15 cellular contexts compared by ENCODE assay signal in genomic region chr5:140266471-140267200, GRCh38. TPM values are rescaled to one million over a fixed set of nuclear protein-coding genes. Genes with fewer than 3 reads are reported as not detected.
A peak's percentile ranks its signal among the peaks of the same experiment; 100 is the strongest.
DNase-seq lines count a peak whose midpoint lies in the region; ATAC-seq and TF ChIP-seq lines count a peak whose summit lies in the region.
"Had no signal": no experiment of that assay in that cellular context is flagged by ENCODE, and none has a peak within 500 bp of the region (broad histone marks: within the 10 kb centered on the region; RNA-seq: fewer than 3 reads in every experiment).

No MANE protein-coding gene starts in this region.

- H3F3A ChIP-seq in GM23338 (replicated peaks; ENCODE audit: low read depth) = no peaks in the 10 kb centered on the region

- CTCF ChIA-PET in activated naive CD4-positive, alpha-beta T cell treated with anti-CD3 and anti-CD28 coated beads for 36 hours (lab: Charles Lee) = interaction anchor here (1.0 to 1.6 kb wide), 3 partner anchors 22 to 85 kb away, joined by 3 to 5 read pairs (median 3); partner anchors contain the start of gene HBEGF
- CTCF ChIA-PET in activated CD4-positive, alpha-beta memory T cell treated with anti-CD3 and anti-CD28 coated beads, Interleukin-2, amount 10 ng/mL, durations not matched to agents 7 days and 5 days (lab: Charles Lee) = interaction anchor here (1.0 to 1.3 kb wide), 2 partner anchors 22 to 85 kb away, joined by 3 to 4 read pairs; no protein-coding TSS in a partner anchor

- no peak for ATAC-seq in GM23338
- ATAC-seq in activated T-helper 17 cell treated with anti-CD3 and anti-CD28 coated beads, Interleukin-2, amount 50 U/mL, for 72 hours (replicated peaks) = no peak
- ATAC-seq: mucosa of descending colon had no signal

- POLR2A ChIA-PET in activated CD4-positive, alpha-beta memory T cell treated with anti-CD3 and anti-CD28 coated beads, Interleukin-2, amount 10 ng/mL, durations not matched to agents 7 days and 5 days (lab: Charles Lee) = interaction anchor here (0.6 kb wide), 1 partner anchor 19 kb away, joined by 3 read pairs; no protein-coding TSS in a partner anchor

- H3K36me3 Mint-ChIP-seq in activated naive CD4-positive, alpha-beta T cell treated with anti-CD3 and anti-CD28 coated beads for 36 hours (ENCODE audit: low read depth) = peaks cover 3% of the 10 kb centered on the region
- H3K36me3 Mint-ChIP-seq in GM23338 (ENCODE audit: low read depth) (peaks cover 4% of the 10 kb centered on the region; the same call in 1 of the 3 replicates), progenitor cell of endocrine pancreas (ENCODE audit: insufficient read depth) (peaks cover 5% of the 10 kb centered on the region)
- no peaks in the 10 kb centered on the region for H3K36me3 Mint-ChIP-seq in activated T-helper 17 cell treated with anti-CD3 and anti-CD28 coated beads, Interleukin-2, amount 50 U/mL, for 72 hours (ENCODE audit: low read depth)
- H3K36me3 Mint-ChIP-seq in activated CD4-positive, alpha-beta memory T cell treated with anti-CD3 and anti-CD28 coated beads, Interleukin-2, amount 10 ng/mL, durations not matched to agents 7 days and 5 days (ENCODE audit: low read depth) = peaks cover 29% of the 10 kb centered on the region

- H4K20me1 ChIP-seq in GM23338 (replicated peaks; ENCODE audit: insufficient read depth) = peaks cover 7% of the 10 kb centered on the region; the same call in 1 of the 2 replicates

- no peaks in the 10 kb centered on the region for H3K36me3 ChIP-seq in GM23338 (ENCODE audit: insufficient read depth)
- H3K36me3 ChIP-seq: Peyer's patch had no signal

- no peaks in the 10 kb centered on the region for H3K27me3 ChIP-seq in GM23338 (ENCODE audit: insufficient read depth)
- H3K27me3 ChIP-seq: Peyer's patch had no signal

- H3K27me3 Mint-ChIP-seq in activated naive CD4-positive, alpha-beta T cell treated with anti-CD3 and anti-CD28 coated beads for 36 hours (ENCODE audit: low read depth) = no peaks in the 10 kb centered on the region
- H3K27me3 Mint-ChIP-seq in GM23338 (ENCODE audit: insufficient read depth, low read depth, poor library complexity) (peaks cover 2% of the 10 kb centered on the region), progenitor cell of endocrine pancreas (no peaks in the 10 kb centered on the region)
- no peaks in the 10 kb centered on the region for H3K27me3 Mint-ChIP-seq in activated T-helper 17 cell treated with anti-CD3 and anti-CD28 coated beads, Interleukin-2, amount 50 U/mL, for 72 hours
- H3K27me3 Mint-ChIP-seq in activated CD4-positive, alpha-beta memory T cell treated with anti-CD3 and anti-CD28 coated beads, Interleukin-2, amount 10 ng/mL, durations not matched to agents 7 days and 5 days = no peaks in the 10 kb centered on the region
- H3K27me3 Mint-ChIP-seq: IgD-negative memory B cell had no signal

- H3K9me3 Mint-ChIP-seq in activated naive CD4-positive, alpha-beta T cell treated with anti-CD3 and anti-CD28 coated beads for 36 hours = no peaks in the 10 kb centered on the region
- H3K9me3 Mint-ChIP-seq in GM23338 (no peaks in the 10 kb centered on the region), progenitor cell of endocrine pancreas (ENCODE audit: low read depth) (no peaks in the 10 kb centered on the region)
- H3K9me3 Mint-ChIP-seq in activated T-helper 17 cell treated with anti-CD3 and anti-CD28 coated beads, Interleukin-2, amount 50 U/mL, for 72 hours = no peaks in the 10 kb centered on the region
- H3K9me3 Mint-ChIP-seq in activated CD4-positive, alpha-beta memory T cell treated with anti-CD3 and anti-CD28 coated beads, Interleukin-2, amount 10 ng/mL, durations not matched to agents 7 days and 5 days = no peaks in the 10 kb centered on the region
- H3K9me3 Mint-ChIP-seq: IgD-negative memory B cell had no signal

- no peak overlapping the region for H3K27ac ChIP-seq in GM23338 (ENCODE audit: low read depth)
- H3K27ac ChIP-seq: parathyroid adenoma, Peyer's patch had no signal

- peak; percentile 48 for DNase-seq in activated naive CD4-positive, alpha-beta T cell treated with anti-CD3 and anti-CD28 coated beads for 36 hours
- DNase-seq in activated naive CD4-positive, alpha-beta T cell treated with anti-CD3 and anti-CD28 coated beads, Interleukin-2, amount 50 U/mL, for 16 hours = no peak
- DNase-seq in GM23338 (ENCODE audit: low spot score) (no peak), progenitor cell of endocrine pancreas (ENCODE audit: low spot score, unreplicated experiment) (no peak), inferior parietal cortex (ENCODE audit: extremely low spot score) (no peak), NCI-H2081 (lab: John Stamatoyannopoulos, UW) (no peak)
- DNase-seq in activated CD4-positive, alpha-beta memory T cell treated with anti-CD3 and anti-CD28 coated beads, Interleukin-2, amount 10 ng/mL, durations not matched to agents 7 days and 5 days = no peak
- DNase-seq: kidney, mucosa of descending colon, NCI-H1092, NCI-H446 treated with DMSO at 0.1 percent for 48 hours, Peyer's patch had no signal

- H3K9me2 ChIP-seq in GM23338 (ENCODE audit: insufficient read depth) = no peaks in the 10 kb centered on the region

- intact Hi-C loops in activated naive CD4-positive, alpha-beta T cell treated with anti-CD3 and anti-CD28 coated beads for 36 hours (cut with micrococcal nuclease) = loop anchor here (2.0 kb wide), 1 partner anchor 16 kb away; no protein-coding TSS in a partner anchor

- H3K79me2 ChIP-seq in GM23338 (replicated peaks; ENCODE audit: insufficient read depth) = peaks cover 34% of the 10 kb centered on the region

- H2AFZ ChIP-seq in GM23338 = no peak overlapping the region
- H2AFZ ChIP-seq: parathyroid adenoma had no signal

- no peak overlapping the region for H3K4me3 ChIP-seq in GM23338
- H3K4me3 ChIP-seq: mucosa of descending colon, Peyer's patch had no signal

- TF ChIP-seq CTCF in GM23338 (conservative IDR thresholded peaks at IDR 0.05; ENCODE audit: low read depth in 2 of 2) = no peak
- no peak for TF ChIP-seq CTCF in progenitor cell of endocrine pancreas (IDR thresholded peaks at IDR 0.05; ENCODE audit: unreplicated experiment)

- H3K4me2 ChIP-seq in GM23338 = no peak overlapping the region

- peaks cover 32% of the 10 kb centered on the region for H3K4me1 Mint-ChIP-seq in activated naive CD4-positive, alpha-beta T cell treated with anti-CD3 and anti-CD28 coated beads for 36 hours (ENCODE audit: low read depth)
- peaks cover 23% of the 10 kb centered on the region for H3K4me1 Mint-ChIP-seq in GM23338
- peaks cover 31% of the 10 kb centered on the region for H3K4me1 Mint-ChIP-seq in activated T-helper 17 cell treated with anti-CD3 and anti-CD28 coated beads, Interleukin-2, amount 50 U/mL, for 72 hours
- peaks cover 45% of the 10 kb centered on the region for H3K4me1 Mint-ChIP-seq in progenitor cell of endocrine pancreas (ENCODE audit: low read depth)
- peaks cover 50% of the 10 kb centered on the region for H3K4me1 Mint-ChIP-seq in activated CD4-positive, alpha-beta memory T cell treated with anti-CD3 and anti-CD28 coated beads, Interleukin-2, amount 10 ng/mL, durations not matched to agents 7 days and 5 days

- no peak overlapping the region for H3K4me3 Mint-ChIP-seq in activated naive CD4-positive, alpha-beta T cell treated with anti-CD3 and anti-CD28 coated beads for 36 hours
- H3K4me3 Mint-ChIP-seq in GM23338 = no peak overlapping the region
- H3K4me3 Mint-ChIP-seq in activated T-helper 17 cell treated with anti-CD3 and anti-CD28 coated beads, Interleukin-2, amount 50 U/mL, for 72 hours = peak overlapping the region; percentile 0
- peak overlapping the region; percentile 50 for H3K4me3 Mint-ChIP-seq in progenitor cell of endocrine pancreas (ENCODE audit: low read depth)
- no peak overlapping the region for H3K4me3 Mint-ChIP-seq in activated CD4-positive, alpha-beta memory T cell treated with anti-CD3 and anti-CD28 coated beads, Interleukin-2, amount 10 ng/mL, durations not matched to agents 7 days and 5 days

- H3K27ac Mint-ChIP-seq in activated naive CD4-positive, alpha-beta T cell treated with anti-CD3 and anti-CD28 coated beads for 36 hours = peak overlapping the region; percentile 56
- H3K27ac Mint-ChIP-seq in GM23338 (0 out of 2 replicates have a peak overlapping the region, but pooled peaks have one; percentile 21), progenitor cell of endocrine pancreas (peak overlapping the region; percentile 95)
- no peak overlapping the region for H3K27ac Mint-ChIP-seq in activated T-helper 17 cell treated with anti-CD3 and anti-CD28 coated beads, Interleukin-2, amount 50 U/mL, for 72 hours
- no peak overlapping the region for H3K27ac Mint-ChIP-seq in activated CD4-positive, alpha-beta memory T cell treated with anti-CD3 and anti-CD28 coated beads, Interleukin-2, amount 10 ng/mL, durations not matched to agents 7 days and 5 days

- 0 out of 2 replicates have a peak, but pooled peaks cover 9% of the 10 kb centered on the region for H3K4me1 ChIP-seq in GM23338 (ENCODE audit: insufficient read depth)

RNA-seq across cellular contexts. Expression of gene PFDN1, which starts 36.3 kb away (rescaled TPM):
- total RNA-seq in activated naive CD4-positive, alpha-beta T cell treated with anti-CD3 and anti-CD28 coated beads for 36 hours = 10 to 100 TPM; 50.6 to 57.1 TPM
- total RNA-seq in GM23338 (2014; rRNA removed; shearing (Covaris generic)) = 85.4 and 119 TPM in 2 replicates
- polyA plus RNA-seq in GM23338 (2016; fragmentation: Nextera tagmentation; extraction: Ambion mirVana) = 256 and 279 TPM in 2 replicates
- total RNA-seq in activated T-helper 17 cell treated with anti-CD3 and anti-CD28 coated beads, Interleukin-2, amount 50 U/mL, for 72 hours = 10 to 100 TPM; 40.1 to 64.1 TPM
- 63.4 and 65.1 TPM in 2 replicates for total RNA-seq in progenitor cell of endocrine pancreas
- 10 to 100 TPM; 52.3 to 55.8 TPM for total RNA-seq in activated CD4-positive, alpha-beta memory T cell treated with anti-CD3 and anti-CD28 coated beads, Interleukin-2, amount 10 ng/mL, durations not matched to agents 7 days and 5 days

Comparison
In these comparisons a context has a peak if more than half of its experiments do, and no peak if none do; other contexts are left out.
1. H3K27ac Mint-ChIP-seq: peak in activated naive CD4-positive, alpha-beta T cell treated with anti-CD3 and anti-CD28 coated beads for 36 hours (single experiment), GM23338 (single experiment) and progenitor cell of endocrine pancreas (single experiment); none in activated T-helper 17 cell treated with anti-CD3 and anti-CD28 coated beads, Interleukin-2, amount 50 U/mL, for 72 hours (single experiment) and activated CD4-positive, alpha-beta memory T cell treated with anti-CD3 and anti-CD28 coated beads, Interleukin-2, amount 10 ng/mL, durations not matched to agents 7 days and 5 days (single experiment).
2. H3K4me3 Mint-ChIP-seq: peak in activated T-helper 17 cell treated with anti-CD3 and anti-CD28 coated beads, Interleukin-2, amount 50 U/mL, for 72 hours (single experiment) and progenitor cell of endocrine pancreas (single experiment); none in activated naive CD4-positive, alpha-beta T cell treated with anti-CD3 and anti-CD28 coated beads for 36 hours (single experiment), GM23338 (single experiment) and activated CD4-positive, alpha-beta memory T cell treated with anti-CD3 and anti-CD28 coated beads, Interleukin-2, amount 10 ng/mL, durations not matched to agents 7 days and 5 days (single experiment).